15 cellular contexts compared by ENCODE assay signal in the genomic region with DNA sequence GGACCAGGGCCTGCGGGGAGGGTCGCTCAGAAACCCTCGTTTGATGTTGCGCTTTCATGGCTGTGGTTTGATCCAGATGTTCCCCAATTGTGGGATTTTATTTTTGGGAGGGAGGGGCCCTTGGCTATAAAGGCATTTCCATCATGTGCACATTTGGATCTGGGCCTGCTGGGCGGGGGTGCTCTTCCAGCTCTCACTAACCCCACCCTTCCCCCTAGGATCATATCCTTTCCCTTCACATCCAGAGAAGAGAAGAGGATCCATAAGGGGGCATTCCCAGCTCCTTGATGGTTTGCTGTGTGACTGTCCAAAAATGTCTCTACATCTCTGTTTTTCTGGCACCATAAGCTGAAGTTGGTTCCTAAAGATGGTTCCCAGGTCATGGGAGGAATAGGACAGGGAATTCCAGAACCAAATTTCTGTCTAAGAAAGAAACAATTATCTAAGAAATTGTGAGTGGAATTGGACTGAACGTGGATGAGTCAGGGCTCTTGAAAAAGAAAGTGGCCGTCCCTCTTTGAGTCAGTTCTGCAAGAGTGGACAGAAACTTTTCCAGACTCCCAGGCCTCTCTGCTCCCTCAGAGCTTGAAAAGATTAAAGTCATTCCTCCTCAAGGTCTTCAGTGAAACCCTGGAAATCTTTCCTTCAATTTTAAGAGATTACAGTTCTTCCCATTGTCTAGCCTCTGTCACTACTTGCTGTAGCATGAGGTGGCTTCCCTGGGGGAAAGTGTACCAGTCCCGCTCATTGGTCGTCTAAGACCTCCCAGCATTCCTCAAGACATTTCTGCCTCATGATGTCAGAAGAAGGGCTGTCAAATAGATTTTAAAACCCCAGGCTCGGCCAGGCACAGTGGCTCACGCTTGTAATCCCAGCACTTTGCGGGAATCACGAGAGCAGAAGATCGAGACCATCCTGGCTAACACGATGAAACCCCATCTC. TPM values are rescaled to one million over a fixed set of nuclear protein-coding genes. Genes with fewer than 3 reads are reported as not detected.
DNase-seq lines count a peak whose midpoint lies in the region; ATAC-seq, FAIRE-seq and TF ChIP-seq lines count a peak whose summit lies in the region.
"Had no signal": no experiment of that assay in that cellular context is flagged by ENCODE, and none has a peak within 500 bp of the region (broad histone marks: within the 10 kb centered on the region; RNA-seq: fewer than 3 reads in every experiment).

No MANE protein-coding gene starts in this region.

- CTCF ChIA-PET in activated CD8-positive, alpha-beta T cell treated with anti-CD3 and anti-CD28 coated beads for 36 hours (lab: Charles Lee) = interaction anchor here (1.3 kb wide), 1 partner anchor 109 kb away, joined by 4 read pairs; the partner anchor contains the start of gene HOXC5

- ATAC-seq in activated CD4-positive, CD25-positive, alpha-beta regulatory T cell treated with anti-CD3 and anti-CD28 coated beads, Interleukin-2, amount 50 U/mL, for 24 hours = no peak
- no peak for ATAC-seq in activated CD8-positive, alpha-beta T cell treated with anti-CD3 and anti-CD28 coated beads for 36 hours

- H3K4me1 ChIP-seq in astrocyte (ENCODE audit: insufficient read depth, low read length) (no peaks in the 10 kb centered on the region), skeletal muscle tissue (ENCODE audit: control insufficient read depth in 3 of 3, insufficient read depth in 3 of 3, low read length in 3 of 3) (peaks cover 6 to 15% (median 6%) of the 10 kb centered on the region in 3 donors), prostate gland (replicated peaks) (no peaks in the 10 kb centered on the region)

- DNase-seq in EH (ENCODE audit: low read depth) = peak; percentile 84
- peak; percentile 4 for DNase-seq in astrocyte (ENCODE audit: low read depth)
- peak; percentile 16 for DNase-seq in iris pigment epithelial cell (ENCODE audit: low read depth)
- DNase-seq in prostate gland (ENCODE audit: low spot score) = no peak
- no peak for DNase-seq in foreskin melanocyte
- DNase-seq in activated CD8-positive, alpha-beta T cell treated with anti-CD3 and anti-CD28 coated beads for 36 hours = no peak
- DNase-seq: activated CD4-positive, alpha-beta T cell treated with anti-CD3 and anti-CD28 coated beads for 1 hour; activated naive CD4-positive, alpha-beta T cell treated with anti-CD3 and anti-CD28 coated beads for 36 hours; COR-L47; MV-4-11; NCI-H510A; substantia nigra had no signal

- TF ChIP-seq POLR2A in prostate gland (IDR thresholded peaks at IDR 0.05) = no peak

- H3K36me3 ChIP-seq in astrocyte (ENCODE audit: insufficient read depth, low read length) (no peaks in the 10 kb centered on the region), skeletal muscle tissue (ENCODE audit: control insufficient read depth in 3 of 3, insufficient read depth in 3 of 3, low read length in 3 of 3) (no peaks in the 10 kb centered on the region), prostate gland (no peaks in the 10 kb centered on the region)
- H3K36me3 ChIP-seq: SJSA1 had no signal

- no peak overlapping the region for H3K9ac ChIP-seq in astrocyte (ENCODE audit: low read length)
- peak overlapping the region in 1 of 3 donors; percentile 33 for H3K9ac ChIP-seq in skeletal muscle tissue (ENCODE audit: low read depth in 1 of 3, low read length in 3 of 3)

- FAIRE-seq in astrocyte (lab: Jason Lieb, UNC) = no peak

- intact Hi-C loops in prostate gland (cut with DNase I) = no loop called here
- intact Hi-C loops in activated CD8-positive, alpha-beta T cell treated with anti-CD3 and anti-CD28 coated beads for 36 hours (cut with micrococcal nuclease) = no loop called here

- H3K27ac ChIP-seq in astrocyte (ENCODE audit: low read depth, low read length) (no peak overlapping the region), skeletal muscle tissue (ENCODE audit: low read depth, low read length) (peak overlapping the region; percentile 73), prostate gland (no peak overlapping the region)
- H3K27ac ChIP-seq: SJSA1 had no signal

- POLR2A ChIA-PET in activated CD8-positive, alpha-beta T cell treated with anti-CD3 and anti-CD28 coated beads for 36 hours (lab: Charles Lee) = no interaction called here

- H2AFZ ChIP-seq in astrocyte (ENCODE audit: low read depth, low read length) = no peak overlapping the region

- no peaks in the 10 kb centered on the region for H4K20me1 ChIP-seq in astrocyte (ENCODE audit: insufficient read depth, low read length)

- TF ChIP-seq CTCF in astrocyte (IDR thresholded peaks at IDR 0.05; ENCODE audit: insufficient read depth, low read depth, low read length) = no peak
- no peak for TF ChIP-seq CTCF in prostate gland (IDR thresholded peaks at IDR 0.05)
- no peak for TF ChIP-seq CTCF in activated CD8-positive, alpha-beta T cell treated with anti-CD3 and anti-CD28 coated beads for 36 hours (IDR thresholded peaks at IDR 0.05)

- H3K9me3 ChIP-seq in astrocyte (ENCODE audit: insufficient read depth, low read depth, low read length) (no peaks in the 10 kb centered on the region), skeletal muscle tissue (ENCODE audit: control insufficient read depth in 3 of 3, low read length in 3 of 3) (no peaks in the 10 kb centered on the region), prostate gland (no peaks in the 10 kb centered on the region)
- H3K9me3 ChIP-seq: SJSA1 had no signal

- H3K27me3 Mint-ChIP-seq in astrocyte (ENCODE audit: low read depth, unreplicated experiment) = peaks cover 92% of the 10 kb centered on the region
- peaks cover 5% of the 10 kb centered on the region for H3K27me3 Mint-ChIP-seq in activated CD8-positive, alpha-beta T cell treated with anti-CD3 and anti-CD28 coated beads for 36 hours

- 68% methylated on average over 15 of the region's 15 CpGs for WGBS in prostate gland

- no peaks in the 10 kb centered on the region for H3K79me2 ChIP-seq in astrocyte (ENCODE audit: insufficient read depth, low read length)

- peak overlapping the region; percentile 9 for H3K27ac Mint-ChIP-seq in astrocyte (ENCODE audit: unreplicated experiment)
- no peak overlapping the region for H3K27ac Mint-ChIP-seq in activated CD8-positive, alpha-beta T cell treated with anti-CD3 and anti-CD28 coated beads for 36 hours
- H3K27ac Mint-ChIP-seq: activated naive CD4-positive, alpha-beta T cell treated with anti-CD3 and anti-CD28 coated beads for 36 hours had no signal

- H3K36me3 Mint-ChIP-seq in astrocyte (ENCODE audit: low read depth, unreplicated experiment) = no peaks in the 10 kb centered on the region
- no peaks in the 10 kb centered on the region for H3K36me3 Mint-ChIP-seq in activated CD8-positive, alpha-beta T cell treated with anti-CD3 and anti-CD28 coated beads for 36 hours (ENCODE audit: low read depth)

- H3K4me1 Mint-ChIP-seq in astrocyte (ENCODE audit: low read depth, unreplicated experiment) = peaks cover 3% of the 10 kb centered on the region
- H3K4me1 Mint-ChIP-seq in activated CD8-positive, alpha-beta T cell treated with anti-CD3 and anti-CD28 coated beads for 36 hours (ENCODE audit: low read depth) = no peaks in the 10 kb centered on the region

- H3K27me3 ChIP-seq in astrocyte (ENCODE audit: insufficient read depth, low read length) (peaks cover 22% of the 10 kb centered on the region), skeletal muscle tissue (ENCODE audit: control insufficient read depth in 3 of 3, insufficient read depth in 3 of 3, low read length in 3 of 3) (peaks cover 0 to 14% (median 5%) of the 10 kb centered on the region in 3 donors), prostate gland (replicated peaks; ENCODE audit: insufficient read depth) (no peaks in the 10 kb centered on the region)
- H3K27me3 ChIP-seq: SJSA1 had no signal

- H3K4me3 ChIP-seq in astrocyte (ENCODE audit: insufficient read depth, low read depth, low read length) (no peak overlapping the region), skeletal muscle tissue (ENCODE audit: low read length in 3 of 3) (no peak overlapping the region), prostate gland (no peak overlapping the region)
- H3K4me3 ChIP-seq: SJSA1 had no signal

- H3K9me3 Mint-ChIP-seq in astrocyte (ENCODE audit: unreplicated experiment) = peaks cover 8% of the 10 kb centered on the region
- H3K9me3 Mint-ChIP-seq in activated CD8-positive, alpha-beta T cell treated with anti-CD3 and anti-CD28 coated beads for 36 hours = no peaks in the 10 kb centered on the region
- H3K9me3 Mint-ChIP-seq: activated naive CD4-positive, alpha-beta T cell treated with anti-CD3 and anti-CD28 coated beads for 36 hours had no signal

- no peak overlapping the region for H3K4me3 Mint-ChIP-seq in astrocyte (ENCODE audit: unreplicated experiment)
- H3K4me3 Mint-ChIP-seq in activated CD8-positive, alpha-beta T cell treated with anti-CD3 and anti-CD28 coated beads for 36 hours = no peak overlapping the region
- H3K4me3 Mint-ChIP-seq: activated naive CD4-positive, alpha-beta T cell treated with anti-CD3 and anti-CD28 coated beads for 36 hours had no signal

- H3K4me2 ChIP-seq in astrocyte (ENCODE audit: low read length) = no peak overlapping the region

RNA-seq across cellular contexts. Expression of gene SMUG1, which starts 47.0 kb away (rescaled TPM):
- 22.4 and 23.8 TPM in 2 replicates for total RNA-seq in astrocyte
- 27.7 TPM for total RNA-seq in skeletal muscle tissue
- 10 to 100 TPM; 51.7 to 54.9 TPM for total RNA-seq in prostate gland
- total RNA-seq in activated CD8-positive, alpha-beta T cell treated with anti-CD3 and anti-CD28 coated beads for 36 hours = 10 to 100 TPM; 20.1 to 23.9 TPM

Comparison
In these comparisons a context has a peak if more than half of its experiments do, and no peak if none do; other contexts are left out.
1. DNase-seq: peak in EH (single experiment), astrocyte (single experiment) and iris pigment epithelial cell (single experiment); none in prostate gland (single experiment), foreskin melanocyte (single experiment) and activated CD8-positive, alpha-beta T cell treated with anti-CD3 and anti-CD28 coated beads for 36 hours (single experiment).